In genomic region chr11:124739479-124740276, GRCh38 we compare ENCODE assay signal across 8 cellular contexts. TPM values are rescaled to one million over a fixed set of nuclear protein-coding genes. Genes with fewer than 3 reads are reported as not detected.
DNase-seq lines count a peak whose midpoint lies in the region; ATAC-seq and TF ChIP-seq lines count a peak whose summit lies in the region.

Gene NRGN, plus strand, starts transcription at chr11:124739942. Its CDS starts 143 bp downstream, at chr11:124740085.

- TF ChIP-seq CTCF in esophagus muscularis mucosa (IDR thresholded peaks at IDR 0.05): no peak

- ATAC-seq in GM21529 (IDR thresholded peaks at IDR 0.05; ENCODE audit: unreplicated experiment): peak; percentile 98

- H3K27me3 Mint-ChIP-seq in activated T-cell treated with anti-CD3 and anti-CD28 coated beads, Interleukin-2, amount 50 U/mL, for 24 hours: peaks cover 33% of the 10 kb centered on the region

- no peaks in the 10 kb centered on the region for H3K9me3 Mint-ChIP-seq in activated T-cell treated with anti-CD3 and anti-CD28 coated beads, Interleukin-2, amount 50 U/mL, for 24 hours

- peak within 1 kb of the TSS; percentile 54 to 69 (median 59) for H3K4me3 ChIP-seq in esophagus muscularis mucosa
- H3K4me3 ChIP-seq in muscle layer of duodenum (ENCODE audit: low read depth in 1 of 2, low read length in 2 of 2): peak within 1 kb of the TSS; percentile 57 to 68

- peak; percentile 76 for DNase-seq in DMS 273 treated with DMSO at 0.1 percent for 48 hours (lab: John Stamatoyannopoulos, UW)
- DNase-seq in HuH-7 (ENCODE audit: low spot score): peak; percentile 98
- peak; percentile 97 for DNase-seq in OCI-M1 (lab: John Stamatoyannopoulos, UW)
- DNase-seq in activated T-cell treated with anti-CD3 and anti-CD28 coated beads, Interleukin-2, amount 50 U/mL, for 24 hours: peak; percentile 87
- peak; percentile 96 for DNase-seq in esophagus muscularis mucosa (ENCODE audit: extremely low spot score)
- DNase-seq in stimulated activated CD8-positive, alpha-beta memory T cell treated with anti-CD3 and anti-CD28 coated beads, Interleukin-7, amount 100 ng/mL, for 1 hour (ENCODE audit: low read depth in 2 of 2): peak; percentile 62 to 67

- TF ChIP-seq POLR2A in esophagus muscularis mucosa (IDR thresholded peaks at IDR 0.05; ENCODE audit: low read depth): no peak

- peak within 1 kb of the TSS in 1 of 4 donors; percentile 0 for H3K27ac ChIP-seq in esophagus muscularis mucosa (replicated peaks in 1 of 4)
- no peak within 1 kb of the TSS for H3K27ac ChIP-seq in muscle layer of duodenum (ENCODE audit: low read length)

- H3K36me3 Mint-ChIP-seq in activated T-cell treated with anti-CD3 and anti-CD28 coated beads, Interleukin-2, amount 50 U/mL, for 24 hours (ENCODE audit: low read depth): no peaks in the 10 kb centered on the region

- H3K9me3 ChIP-seq in esophagus muscularis mucosa: no peaks in the 10 kb centered on the region
- H3K9me3 ChIP-seq in muscle layer of duodenum (ENCODE audit: control insufficient read depth in 1 of 2, low read length in 2 of 2): no peaks in the 10 kb centered on the region

- H3K4me3 Mint-ChIP-seq in activated T-cell treated with anti-CD3 and anti-CD28 coated beads, Interleukin-2, amount 50 U/mL, for 24 hours: peak within 1 kb of the TSS; percentile 79

- peaks cover 13% of the 10 kb centered on the region for H3K4me1 Mint-ChIP-seq in activated T-cell treated with anti-CD3 and anti-CD28 coated beads, Interleukin-2, amount 50 U/mL, for 24 hours (ENCODE audit: low read depth)

- 2% methylated on average over 26 of the region's 59 CpGs for WGBS in esophagus muscularis mucosa

- H3K27ac Mint-ChIP-seq in activated T-cell treated with anti-CD3 and anti-CD28 coated beads, Interleukin-2, amount 50 U/mL, for 24 hours: peak within 1 kb of the TSS; percentile 30

- H3K27me3 ChIP-seq in esophagus muscularis mucosa (peaks cover 7 to 89% (median 22%) of the 10 kb centered on the region in 4 donors), muscle layer of duodenum (ENCODE audit: low read depth, low read length) (peaks cover 18% of the 10 kb centered on the region)

- no peak for TF ChIP-seq EP300 in esophagus muscularis mucosa (IDR thresholded peaks at IDR 0.05)

- intact Hi-C loops in esophagus muscularis mucosa (cut with DNase I): loop anchor here (5.0 kb wide), 1 partner anchor 67 kb away; the partner anchor contains the start of genes SIAE and SPA17

- H3K4me1 ChIP-seq in esophagus muscularis mucosa (peaks cover 12 to 21% (median 20%) of the 10 kb centered on the region in 4 donors), muscle layer of duodenum (ENCODE audit: control insufficient read depth in 1 of 2, insufficient read depth in 2 of 2, low read length in 2 of 2) (peaks cover 0 to 11% of the 10 kb centered on the region in 2 donors)

- H3K36me3 ChIP-seq in esophagus muscularis mucosa (no peaks in the 10 kb centered on the region), muscle layer of duodenum (ENCODE audit: control insufficient read depth in 1 of 2, insufficient read depth in 2 of 2, low read length in 2 of 2) (no peaks in the 10 kb centered on the region)

RNA-seq across cellular contexts. Expression of gene NRGN, which starts in this region (rescaled TPM):
- total RNA-seq in esophagus muscularis mucosa: 1 to 10 TPM; 1.4 to 2.3 (median 1.6) TPM
